Comparison of ENCODE assay signal across 1 cellular context in the genomic region with DNA sequence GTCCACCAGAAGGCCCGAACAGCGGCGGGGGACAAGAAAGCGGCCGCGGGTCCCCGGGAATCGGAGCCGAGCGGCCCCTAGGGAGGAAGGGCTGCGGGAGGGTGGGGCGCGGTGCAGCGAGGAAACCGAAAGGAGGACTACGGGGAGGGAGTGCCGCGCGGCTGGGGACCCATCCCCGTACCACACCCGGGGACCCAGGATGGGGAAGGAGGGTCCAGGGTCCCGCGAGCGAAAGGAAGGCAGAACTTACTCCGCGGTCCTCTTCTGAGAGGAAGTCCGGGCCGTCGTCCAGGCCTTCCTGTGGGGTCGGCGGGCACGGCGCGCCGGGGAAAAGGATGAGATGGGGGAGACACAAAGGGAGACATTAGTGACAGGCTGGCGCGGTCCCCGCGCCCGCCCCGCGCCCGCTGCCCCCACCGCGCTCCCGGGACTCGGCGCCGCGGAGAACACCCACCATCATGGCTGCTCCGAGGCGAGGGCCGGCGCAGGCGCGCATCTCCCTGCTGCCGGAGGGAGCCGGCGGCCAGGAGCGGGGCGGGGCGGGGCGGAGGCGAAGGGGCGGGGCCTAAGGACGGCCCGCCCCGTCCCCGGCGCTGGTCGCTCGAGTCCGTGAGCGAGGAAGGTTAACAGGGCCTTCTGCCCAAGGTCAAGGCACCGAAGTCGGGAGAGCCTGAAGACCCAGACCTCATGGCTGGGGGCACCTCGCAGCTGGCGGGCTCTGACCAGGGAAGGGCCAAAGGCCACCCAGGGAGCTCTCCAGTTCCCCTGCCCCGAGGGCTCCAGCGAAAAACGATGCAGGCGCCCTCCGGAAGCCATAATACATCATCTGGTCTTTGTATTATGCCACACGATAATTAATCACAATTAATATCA.
TF ChIP-seq lines count a peak whose summit lies in the region.

TSS of gene SNX6 (minus strand) at position 492 of the 873 bp plus-strand sequence. CDS start at position 460, 32 bp downstream.

TF ChIP-seq in HepG2, 621 proteins besides CTCF, POLR2A, EP300 and RAD21 (continued from another document and continues in another):
- TF ChIP-seq, protein P1, sequence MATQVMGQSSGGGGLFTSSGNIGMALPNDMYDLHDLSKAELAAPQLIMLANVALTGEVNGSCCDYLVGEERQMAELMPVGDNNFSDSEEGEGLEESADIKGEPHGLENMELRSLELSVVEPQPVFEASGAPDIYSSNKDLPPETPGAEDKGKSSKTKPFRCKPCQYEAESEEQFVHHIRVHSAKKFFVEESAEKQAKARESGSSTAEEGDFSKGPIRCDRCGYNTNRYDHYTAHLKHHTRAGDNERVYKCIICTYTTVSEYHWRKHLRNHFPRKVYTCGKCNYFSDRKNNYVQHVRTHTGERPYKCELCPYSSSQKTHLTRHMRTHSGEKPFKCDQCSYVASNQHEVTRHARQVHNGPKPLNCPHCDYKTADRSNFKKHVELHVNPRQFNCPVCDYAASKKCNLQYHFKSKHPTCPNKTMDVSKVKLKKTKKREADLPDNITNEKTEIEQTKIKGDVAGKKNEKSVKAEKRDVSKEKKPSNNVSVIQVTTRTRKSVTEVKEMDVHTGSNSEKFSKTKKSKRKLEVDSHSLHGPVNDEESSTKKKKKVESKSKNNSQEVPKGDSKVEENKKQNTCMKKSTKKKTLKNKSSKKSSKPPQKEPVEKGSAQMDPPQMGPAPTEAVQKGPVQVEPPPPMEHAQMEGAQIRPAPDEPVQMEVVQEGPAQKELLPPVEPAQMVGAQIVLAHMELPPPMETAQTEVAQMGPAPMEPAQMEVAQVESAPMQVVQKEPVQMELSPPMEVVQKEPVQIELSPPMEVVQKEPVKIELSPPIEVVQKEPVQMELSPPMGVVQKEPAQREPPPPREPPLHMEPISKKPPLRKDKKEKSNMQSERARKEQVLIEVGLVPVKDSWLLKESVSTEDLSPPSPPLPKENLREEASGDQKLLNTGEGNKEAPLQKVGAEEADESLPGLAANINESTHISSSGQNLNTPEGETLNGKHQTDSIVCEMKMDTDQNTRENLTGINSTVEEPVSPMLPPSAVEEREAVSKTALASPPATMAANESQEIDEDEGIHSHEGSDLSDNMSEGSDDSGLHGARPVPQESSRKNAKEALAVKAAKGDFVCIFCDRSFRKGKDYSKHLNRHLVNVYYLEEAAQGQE (IDR thresholded peaks at IDR 0.05; ENCODE audit: borderline replicate concordance in 1 of 2, low read depth in 1 of 2, low read length in 2 of 2) = peak in 1 of 2 experiments; percentile 42; a peak in 1 of 4 replicates
- TF ChIP-seq THAP9 (CRISPR knock-in tag; IDR thresholded peaks at IDR 0.05; ENCODE audit: borderline replicate concordance) (peak; percentile 3), PRMT3 (CRISPR knock-in tag; IDR thresholded peaks at IDR 0.05; ENCODE audit: borderline replicate concordance, low read depth) (no peak), NPAS2 (CRISPR knock-in tag; IDR thresholded peaks at IDR 0.05; ENCODE audit: borderline replicate concordance) (no peak), RBAK (CRISPR knock-in tag; IDR thresholded peaks at IDR 0.05) (no peak), ZNF180 (CRISPR knock-in tag; IDR thresholded peaks at IDR 0.05; ENCODE audit: borderline replicate concordance, low read depth) (0 out of 2 replicates have a peak, but pooled peaks have one; percentile 44), GFI1 (CRISPR knock-in tag; IDR thresholded peaks at IDR 0.05; ENCODE audit: borderline replicate concordance) (no peak; the same call in 1 of the 2 replicates), ZBTB38 (CRISPR knock-in tag; IDR thresholded peaks at IDR 0.05) (peak; percentile 92), SMARCC2 (IDR thresholded peaks at IDR 0.05) (no peak), ZNF83 (CRISPR knock-in tag; IDR thresholded peaks at IDR 0.05; ENCODE audit: borderline replicate concordance) (peak; percentile 61; the same call in 1 of the 2 replicates), TSC22D2 (CRISPR knock-in tag; IDR thresholded peaks at IDR 0.05; ENCODE audit: borderline replicate concordance) (peak; percentile 79; the same call in 1 of the 2 replicates), ZNF3 (CRISPR knock-in tag; IDR thresholded peaks at IDR 0.05) (no peak), FOXA1 (IDR thresholded peaks at IDR 0.05) (no peak), FOXA1 (CRISPR knock-in tag; IDR thresholded peaks at IDR 0.05) (no peak), ZMYM3 (CRISPR knock-in tag; IDR thresholded peaks at IDR 0.05) (peak; percentile 79), RERE (CRISPR knock-in tag; IDR thresholded peaks at IDR 0.05; ENCODE audit: low read depth) (0 out of 2 replicates have a peak, but pooled peaks have one; percentile 32), CENPT (CRISPR knock-in tag; IDR thresholded peaks at IDR 0.05; ENCODE audit: low read depth) (no peak), ZNF660 (CRISPR knock-in tag; IDR thresholded peaks at IDR 0.05; ENCODE audit: borderline replicate concordance, low read depth) (no peak), GATAD2A (CRISPR knock-in tag; IDR thresholded peaks at IDR 0.05) (peak; percentile 47; the same call in 1 of the 2 replicates), RBFOX2 (IDR thresholded peaks at IDR 0.05; ENCODE audit: low read depth, low read length) (peak; percentile 95), HDAC2 (CRISPR knock-in tag; IDR thresholded peaks at IDR 0.05) (peak; percentile 49), SALL2 (CRISPR knock-in tag; IDR thresholded peaks at IDR 0.05) (peak; percentile 96), KAT7 (CRISPR knock-in tag; IDR thresholded peaks at IDR 0.05; ENCODE audit: borderline replicate concordance) (peak; percentile 98), MAFF (IDR thresholded peaks at IDR 0.05; ENCODE audit: low read depth, low read length) (no peak), TBX2 (CRISPR knock-in tag; IDR thresholded peaks at IDR 0.05; ENCODE audit: borderline replicate concordance) (peak; percentile 93), KDM5A (IDR thresholded peaks at IDR 0.05; ENCODE audit: borderline replicate concordance, low read length) (peak; percentile 85), ARHGAP35 (CRISPR knock-in tag; IDR thresholded peaks at IDR 0.05; ENCODE audit: borderline replicate concordance) (peak; percentile 95), ZSCAN25 (CRISPR knock-in tag; IDR thresholded peaks at IDR 0.05) (peak; percentile 28; the same call in 1 of the 2 replicates), ELF4 (CRISPR knock-in tag; IDR thresholded peaks at IDR 0.05; ENCODE audit: borderline replicate concordance) (peak; percentile 85), ZNF431 (CRISPR knock-in tag; IDR thresholded peaks at IDR 0.05; ENCODE audit: borderline replicate concordance, low read depth) (no peak), RFXAP (CRISPR knock-in tag; IDR thresholded peaks at IDR 0.05; ENCODE audit: borderline replicate concordance) (peak; percentile 93), HMGA1 (CRISPR knock-in tag; conservative IDR thresholded peaks at IDR 0.05) (no peak), SIN3A (IDR thresholded peaks at IDR 0.05; ENCODE audit: borderline replicate concordance, low read depth, low read length) (peak; percentile 90; the same call in 1 of the 2 replicates), PPARG (CRISPR knock-in tag; conservative IDR thresholded peaks at IDR 0.05) (peak; percentile 41), ZNF891 (CRISPR knock-in tag; IDR thresholded peaks at IDR 0.05) (peak; percentile 98), ZNF780A (CRISPR knock-in tag; IDR thresholded peaks at IDR 0.05) (peak; percentile 45; the same call in 1 of the 2 replicates)
- TF ChIP-seq, protein P2, sequence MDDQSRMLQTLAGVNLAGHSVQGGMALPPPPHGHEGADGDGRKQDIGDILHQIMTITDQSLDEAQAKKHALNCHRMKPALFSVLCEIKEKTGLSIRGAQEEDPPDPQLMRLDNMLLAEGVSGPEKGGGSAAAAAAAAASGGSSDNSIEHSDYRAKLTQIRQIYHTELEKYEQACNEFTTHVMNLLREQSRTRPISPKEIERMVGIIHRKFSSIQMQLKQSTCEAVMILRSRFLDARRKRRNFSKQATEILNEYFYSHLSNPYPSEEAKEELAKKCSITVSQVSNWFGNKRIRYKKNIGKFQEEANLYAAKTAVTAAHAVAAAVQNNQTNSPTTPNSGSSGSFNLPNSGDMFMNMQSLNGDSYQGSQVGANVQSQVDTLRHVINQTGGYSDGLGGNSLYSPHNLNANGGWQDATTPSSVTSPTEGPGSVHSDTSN (CRISPR knock-in tag; IDR thresholded peaks at IDR 0.05; ENCODE audit: borderline replicate concordance) = peak; percentile 85
- TF ChIP-seq, protein P3, sequence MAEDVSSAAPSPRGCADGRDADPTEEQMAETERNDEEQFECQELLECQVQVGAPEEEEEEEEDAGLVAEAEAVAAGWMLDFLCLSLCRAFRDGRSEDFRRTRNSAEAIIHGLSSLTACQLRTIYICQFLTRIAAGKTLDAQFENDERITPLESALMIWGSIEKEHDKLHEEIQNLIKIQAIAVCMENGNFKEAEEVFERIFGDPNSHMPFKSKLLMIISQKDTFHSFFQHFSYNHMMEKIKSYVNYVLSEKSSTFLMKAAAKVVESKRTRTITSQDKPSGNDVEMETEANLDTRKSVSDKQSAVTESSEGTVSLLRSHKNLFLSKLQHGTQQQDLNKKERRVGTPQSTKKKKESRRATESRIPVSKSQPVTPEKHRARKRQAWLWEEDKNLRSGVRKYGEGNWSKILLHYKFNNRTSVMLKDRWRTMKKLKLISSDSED (CRISPR knock-in tag; IDR thresholded peaks at IDR 0.05) = peak; percentile 7; the same call in 1 of the 2 replicates
